1 cellular context compared by ENCODE assay signal in the genomic region with DNA sequence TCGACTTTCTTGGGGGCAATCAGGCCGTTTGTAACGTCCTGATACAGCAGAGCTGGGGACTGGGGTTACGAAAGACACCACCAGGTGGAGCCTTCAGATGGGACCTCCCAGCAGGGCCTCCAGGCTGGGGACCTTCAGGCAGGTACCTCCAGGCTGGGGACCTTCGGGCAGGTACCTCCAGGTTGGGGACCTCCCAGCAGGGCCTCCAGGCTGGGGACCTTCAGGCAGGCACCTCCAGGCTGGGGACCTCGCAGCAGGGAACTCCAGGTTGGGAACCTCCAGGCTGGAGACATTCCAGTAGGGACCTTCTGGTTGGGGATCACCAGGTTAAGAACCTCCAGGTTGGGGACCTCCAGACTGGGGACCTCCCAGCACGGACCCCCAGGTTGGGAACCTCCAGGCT.
TF ChIP-seq lines count a peak whose summit lies in the region.

No MANE protein-coding gene starts in this region.

TF ChIP-seq in HepG2, 621 proteins besides CTCF, POLR2A, EP300 and RAD21:
- TF ChIP-seq ZFX (CRISPR knock-in tag; IDR thresholded peaks at IDR 0.05; ENCODE audit: low read depth) = no peak
- no peak for TF ChIP-seq NR1H2 (CRISPR knock-in tag; IDR thresholded peaks at IDR 0.05; ENCODE audit: borderline replicate concordance, low read depth)
- 0 out of 2 replicates have a peak, but pooled peaks have one; percentile 12 for TF ChIP-seq HOXA3 (CRISPR knock-in tag; IDR thresholded peaks at IDR 0.05)
- TF ChIP-seq, protein P1, sequence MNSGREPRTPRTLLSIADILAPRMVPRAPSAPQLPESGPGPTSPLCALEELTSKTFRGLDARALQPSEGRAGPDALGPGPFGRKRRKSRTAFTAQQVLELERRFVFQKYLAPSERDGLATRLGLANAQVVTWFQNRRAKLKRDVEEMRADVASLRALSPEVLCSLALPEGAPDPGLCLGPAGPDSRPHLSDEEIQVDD (CRISPR knock-in tag; IDR thresholded peaks at IDR 0.05; ENCODE audit: borderline replicate concordance) = no peak
- TF ChIP-seq MAFF (IDR thresholded peaks at IDR 0.05; ENCODE audit: low read depth, low read length) = no peak
- TF ChIP-seq STAG1 (CRISPR knock-in tag; IDR thresholded peaks at IDR 0.05) = peak; percentile 59
- TF ChIP-seq CC2D1A (CRISPR knock-in tag; IDR thresholded peaks at IDR 0.05) = no peak
- no peak for TF ChIP-seq ZNF589 (CRISPR knock-in tag; conservative IDR thresholded peaks at IDR 0.05)
- TF ChIP-seq, protein P2, sequence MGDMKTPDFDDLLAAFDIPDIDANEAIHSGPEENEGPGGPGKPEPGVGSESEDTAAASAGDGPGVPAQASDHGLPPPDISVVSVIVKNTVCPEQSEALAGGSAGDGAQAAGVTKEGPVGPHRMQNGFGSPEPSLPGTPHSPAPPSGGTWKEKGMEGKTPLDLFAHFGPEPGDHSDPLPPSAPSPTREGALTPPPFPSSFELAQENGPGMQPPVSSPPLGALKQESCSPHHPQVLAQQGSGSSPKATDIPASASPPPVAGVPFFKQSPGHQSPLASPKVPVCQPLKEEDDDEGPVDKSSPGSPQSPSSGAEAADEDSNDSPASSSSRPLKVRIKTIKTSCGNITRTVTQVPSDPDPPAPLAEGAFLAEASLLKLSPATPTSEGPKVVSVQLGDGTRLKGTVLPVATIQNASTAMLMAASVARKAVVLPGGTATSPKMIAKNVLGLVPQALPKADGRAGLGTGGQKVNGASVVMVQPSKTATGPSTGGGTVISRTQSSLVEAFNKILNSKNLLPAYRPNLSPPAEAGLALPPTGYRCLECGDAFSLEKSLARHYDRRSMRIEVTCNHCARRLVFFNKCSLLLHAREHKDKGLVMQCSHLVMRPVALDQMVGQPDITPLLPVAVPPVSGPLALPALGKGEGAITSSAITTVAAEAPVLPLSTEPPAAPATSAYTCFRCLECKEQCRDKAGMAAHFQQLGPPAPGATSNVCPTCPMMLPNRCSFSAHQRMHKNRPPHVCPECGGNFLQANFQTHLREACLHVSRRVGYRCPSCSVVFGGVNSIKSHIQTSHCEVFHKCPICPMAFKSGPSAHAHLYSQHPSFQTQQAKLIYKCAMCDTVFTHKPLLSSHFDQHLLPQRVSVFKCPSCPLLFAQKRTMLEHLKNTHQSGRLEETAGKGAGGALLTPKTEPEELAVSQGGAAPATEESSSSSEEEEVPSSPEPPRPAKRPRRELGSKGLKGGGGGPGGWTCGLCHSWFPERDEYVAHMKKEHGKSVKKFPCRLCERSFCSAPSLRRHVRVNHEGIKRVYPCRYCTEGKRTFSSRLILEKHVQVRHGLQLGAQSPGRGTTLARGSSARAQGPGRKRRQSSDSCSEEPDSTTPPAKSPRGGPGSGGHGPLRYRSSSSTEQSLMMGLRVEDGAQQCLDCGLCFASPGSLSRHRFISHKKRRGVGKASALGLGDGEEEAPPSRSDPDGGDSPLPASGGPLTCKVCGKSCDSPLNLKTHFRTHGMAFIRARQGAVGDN (CRISPR knock-in tag; IDR thresholded peaks at IDR 0.05) = peak; percentile 20
- TF ChIP-seq AGO2 (optimal IDR thresholded peaks at IDR 0.05; ENCODE audit: low read depth, low read length) = no peak
- TF ChIP-seq NR2C2 (CRISPR knock-in tag; IDR thresholded peaks at IDR 0.05; ENCODE audit: borderline replicate concordance) = no peak
- no peak for TF ChIP-seq ZNF292 (CRISPR knock-in tag; IDR thresholded peaks at IDR 0.05; ENCODE audit: borderline replicate concordance, low read depth)
- TF ChIP-seq, protein P3, sequence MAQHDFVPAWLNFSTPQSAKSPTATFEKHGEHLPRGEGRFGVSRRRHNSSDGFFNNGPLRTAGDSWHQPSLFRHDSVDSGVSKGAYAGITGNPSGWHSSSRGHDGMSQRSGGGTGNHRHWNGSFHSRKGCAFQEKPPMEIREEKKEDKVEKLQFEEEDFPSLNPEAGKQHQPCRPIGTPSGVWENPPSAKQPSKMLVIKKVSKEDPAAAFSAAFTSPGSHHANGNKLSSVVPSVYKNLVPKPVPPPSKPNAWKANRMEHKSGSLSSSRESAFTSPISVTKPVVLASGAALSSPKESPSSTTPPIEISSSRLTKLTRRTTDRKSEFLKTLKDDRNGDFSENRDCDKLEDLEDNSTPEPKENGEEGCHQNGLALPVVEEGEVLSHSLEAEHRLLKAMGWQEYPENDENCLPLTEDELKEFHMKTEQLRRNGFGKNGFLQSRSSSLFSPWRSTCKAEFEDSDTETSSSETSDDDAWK (CRISPR knock-in tag; IDR thresholded peaks at IDR 0.05) = no peak
- TF ChIP-seq NFKB2 (CRISPR knock-in tag; IDR thresholded peaks at IDR 0.05; ENCODE audit: borderline replicate concordance) = 0 out of 2 replicates have a peak, but pooled peaks have one; percentile 23
TF ChIP-seq in HepG2: peak in this region for 4.
